1 cellular context compared by ENCODE assay signal in the genomic region with DNA sequence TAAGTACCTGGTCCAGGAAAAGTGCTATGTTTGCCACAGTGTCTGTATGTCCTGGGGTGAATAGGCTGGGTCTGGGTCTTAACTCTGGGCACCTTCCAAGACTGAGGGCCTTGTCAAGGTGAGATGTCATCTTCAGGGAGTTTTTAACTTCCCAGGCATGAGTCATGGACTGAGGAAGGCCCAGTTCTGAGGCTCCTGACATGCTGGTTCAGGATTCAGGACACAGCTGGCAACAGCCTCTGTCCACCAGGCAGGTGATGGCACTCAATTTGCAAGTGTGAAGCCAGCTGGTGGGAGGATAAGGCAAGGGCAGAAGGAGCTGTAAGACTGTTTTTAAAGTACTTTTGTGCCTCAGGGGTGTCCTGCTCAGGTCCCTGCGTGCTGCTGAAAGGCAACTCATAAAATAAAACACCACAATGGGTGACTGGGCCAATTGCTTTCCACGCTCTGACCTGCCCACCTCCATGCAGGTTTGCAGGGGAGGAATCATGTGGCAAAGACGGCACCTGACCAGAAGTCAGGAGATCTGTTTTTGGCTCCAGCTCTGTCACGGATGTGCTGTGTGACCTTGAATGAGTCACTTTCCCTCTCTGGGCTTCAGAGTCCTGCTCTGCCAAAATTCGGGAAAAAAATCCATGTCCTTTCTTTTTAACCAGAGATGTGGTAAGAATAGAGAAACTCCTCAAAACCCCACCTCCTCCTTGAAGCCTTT.
TF ChIP-seq lines count a peak whose summit lies in the region.

No MANE protein-coding gene starts in this region.

TF ChIP-seq in WTC11, 78 proteins besides CTCF, POLR2A, EP300 and RAD21:
- TF ChIP-seq, protein P1, sequence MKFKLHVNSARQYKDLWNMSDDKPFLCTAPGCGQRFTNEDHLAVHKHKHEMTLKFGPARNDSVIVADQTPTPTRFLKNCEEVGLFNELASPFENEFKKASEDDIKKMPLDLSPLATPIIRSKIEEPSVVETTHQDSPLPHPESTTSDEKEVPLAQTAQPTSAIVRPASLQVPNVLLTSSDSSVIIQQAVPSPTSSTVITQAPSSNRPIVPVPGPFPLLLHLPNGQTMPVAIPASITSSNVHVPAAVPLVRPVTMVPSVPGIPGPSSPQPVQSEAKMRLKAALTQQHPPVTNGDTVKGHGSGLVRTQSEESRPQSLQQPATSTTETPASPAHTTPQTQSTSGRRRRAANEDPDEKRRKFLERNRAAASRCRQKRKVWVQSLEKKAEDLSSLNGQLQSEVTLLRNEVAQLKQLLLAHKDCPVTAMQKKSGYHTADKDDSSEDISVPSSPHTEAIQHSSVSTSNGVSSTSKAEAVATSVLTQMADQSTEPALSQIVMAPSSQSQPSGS (CRISPR knock-in tag; IDR thresholded peaks at IDR 0.05; ENCODE audit: borderline replicate concordance, low read depth): no peak
- TF ChIP-seq RORB (CRISPR knock-in tag; IDR thresholded peaks at IDR 0.05) (no peak), GRHL2 (CRISPR knock-in tag; IDR thresholded peaks at IDR 0.05; ENCODE audit: insufficient replicate concordance, severe bottlenecking) (no peak)
- TF ChIP-seq, protein P2, sequence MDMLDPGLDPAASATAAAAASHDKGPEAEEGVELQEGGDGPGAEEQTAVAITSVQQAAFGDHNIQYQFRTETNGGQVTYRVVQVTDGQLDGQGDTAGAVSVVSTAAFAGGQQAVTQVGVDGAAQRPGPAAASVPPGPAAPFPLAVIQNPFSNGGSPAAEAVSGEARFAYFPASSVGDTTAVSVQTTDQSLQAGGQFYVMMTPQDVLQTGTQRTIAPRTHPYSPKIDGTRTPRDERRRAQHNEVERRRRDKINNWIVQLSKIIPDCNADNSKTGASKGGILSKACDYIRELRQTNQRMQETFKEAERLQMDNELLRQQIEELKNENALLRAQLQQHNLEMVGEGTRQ (CRISPR knock-in tag; IDR thresholded peaks at IDR 0.05): peak; percentile 60; the same call in 1 of the 2 replicates
- TF ChIP-seq, protein P3, sequence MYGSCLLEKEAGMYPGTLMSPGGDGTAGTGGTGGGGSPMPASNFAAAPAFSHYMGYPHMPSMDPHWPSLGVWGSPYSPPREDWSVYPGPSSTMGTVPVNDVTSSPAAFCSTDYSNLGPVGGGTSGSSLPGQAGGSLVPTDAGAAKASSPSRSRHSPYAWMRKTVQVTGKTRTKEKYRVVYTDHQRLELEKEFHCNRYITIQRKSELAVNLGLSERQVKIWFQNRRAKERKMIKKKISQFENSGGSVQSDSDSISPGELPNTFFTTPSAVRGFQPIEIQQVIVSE (CRISPR knock-in tag; IDR thresholded peaks at IDR 0.05; ENCODE audit: borderline replicate concordance): no peak
